1 cellular context compared by ENCODE assay signal in the genomic region with DNA sequence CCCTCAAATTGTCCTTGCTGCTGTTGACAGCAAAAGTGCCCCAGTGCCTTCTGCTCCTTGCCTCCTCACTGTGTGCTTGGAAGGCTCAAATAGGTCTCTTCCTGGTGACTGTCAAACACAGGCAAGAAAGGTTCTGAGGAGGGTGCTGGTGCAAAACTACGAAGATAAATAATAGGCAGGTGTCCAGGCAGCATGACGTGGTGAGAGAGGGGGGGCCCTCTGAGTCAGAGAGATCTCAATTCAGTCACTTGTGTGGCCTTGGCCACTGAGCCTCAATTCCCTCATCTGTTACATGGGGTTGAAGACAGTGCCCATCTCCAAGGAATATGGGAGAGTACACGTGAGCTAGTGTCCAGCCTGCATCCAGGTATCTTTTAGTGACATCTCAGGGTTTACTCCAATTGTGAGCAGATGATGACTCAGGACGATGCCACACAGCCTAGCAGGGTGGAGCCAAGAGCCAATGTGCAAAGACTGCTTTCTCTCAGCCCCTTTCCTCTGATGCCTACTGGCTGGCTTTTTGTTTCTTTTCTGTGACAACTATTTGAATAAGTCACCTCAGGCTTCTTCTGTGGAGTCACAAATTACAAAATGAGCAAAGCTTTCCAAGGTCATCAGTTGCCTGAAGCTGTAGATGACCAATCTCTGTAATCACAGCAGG.
TF ChIP-seq lines count a peak whose summit lies in the region.

No MANE protein-coding gene starts in this region.

TF ChIP-seq in WTC11, 78 proteins besides CTCF, POLR2A, EP300 and RAD21 (continued from another document):
- TF ChIP-seq JAZF1 (CRISPR knock-in tag; IDR thresholded peaks at IDR 0.05) (no peak), ETV6 (CRISPR knock-in tag; IDR thresholded peaks at IDR 0.05) (no peak), GTF2I (CRISPR knock-in tag; conservative IDR thresholded peaks at IDR 0.05) (no peak), RORB (CRISPR knock-in tag; IDR thresholded peaks at IDR 0.05) (no peak), KAT7 (CRISPR knock-in tag; IDR thresholded peaks at IDR 0.05; ENCODE audit: borderline replicate concordance) (no peak), NR1H2 (CRISPR knock-in tag; IDR thresholded peaks at IDR 0.05) (no peak), NFYB (CRISPR knock-in tag; conservative IDR thresholded peaks at IDR 0.05; ENCODE audit: low read depth) (no peak), ZNF219 (CRISPR knock-in tag; IDR thresholded peaks at IDR 0.05; ENCODE audit: borderline replicate concordance) (no peak)
- TF ChIP-seq, protein P1, sequence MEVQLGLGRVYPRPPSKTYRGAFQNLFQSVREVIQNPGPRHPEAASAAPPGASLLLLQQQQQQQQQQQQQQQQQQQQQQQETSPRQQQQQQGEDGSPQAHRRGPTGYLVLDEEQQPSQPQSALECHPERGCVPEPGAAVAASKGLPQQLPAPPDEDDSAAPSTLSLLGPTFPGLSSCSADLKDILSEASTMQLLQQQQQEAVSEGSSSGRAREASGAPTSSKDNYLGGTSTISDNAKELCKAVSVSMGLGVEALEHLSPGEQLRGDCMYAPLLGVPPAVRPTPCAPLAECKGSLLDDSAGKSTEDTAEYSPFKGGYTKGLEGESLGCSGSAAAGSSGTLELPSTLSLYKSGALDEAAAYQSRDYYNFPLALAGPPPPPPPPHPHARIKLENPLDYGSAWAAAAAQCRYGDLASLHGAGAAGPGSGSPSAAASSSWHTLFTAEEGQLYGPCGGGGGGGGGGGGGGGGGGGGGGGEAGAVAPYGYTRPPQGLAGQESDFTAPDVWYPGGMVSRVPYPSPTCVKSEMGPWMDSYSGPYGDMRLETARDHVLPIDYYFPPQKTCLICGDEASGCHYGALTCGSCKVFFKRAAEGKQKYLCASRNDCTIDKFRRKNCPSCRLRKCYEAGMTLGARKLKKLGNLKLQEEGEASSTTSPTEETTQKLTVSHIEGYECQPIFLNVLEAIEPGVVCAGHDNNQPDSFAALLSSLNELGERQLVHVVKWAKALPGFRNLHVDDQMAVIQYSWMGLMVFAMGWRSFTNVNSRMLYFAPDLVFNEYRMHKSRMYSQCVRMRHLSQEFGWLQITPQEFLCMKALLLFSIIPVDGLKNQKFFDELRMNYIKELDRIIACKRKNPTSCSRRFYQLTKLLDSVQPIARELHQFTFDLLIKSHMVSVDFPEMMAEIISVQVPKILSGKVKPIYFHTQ (CRISPR knock-in tag; IDR thresholded peaks at IDR 0.05), result no peak
- TF ChIP-seq, protein P2, sequence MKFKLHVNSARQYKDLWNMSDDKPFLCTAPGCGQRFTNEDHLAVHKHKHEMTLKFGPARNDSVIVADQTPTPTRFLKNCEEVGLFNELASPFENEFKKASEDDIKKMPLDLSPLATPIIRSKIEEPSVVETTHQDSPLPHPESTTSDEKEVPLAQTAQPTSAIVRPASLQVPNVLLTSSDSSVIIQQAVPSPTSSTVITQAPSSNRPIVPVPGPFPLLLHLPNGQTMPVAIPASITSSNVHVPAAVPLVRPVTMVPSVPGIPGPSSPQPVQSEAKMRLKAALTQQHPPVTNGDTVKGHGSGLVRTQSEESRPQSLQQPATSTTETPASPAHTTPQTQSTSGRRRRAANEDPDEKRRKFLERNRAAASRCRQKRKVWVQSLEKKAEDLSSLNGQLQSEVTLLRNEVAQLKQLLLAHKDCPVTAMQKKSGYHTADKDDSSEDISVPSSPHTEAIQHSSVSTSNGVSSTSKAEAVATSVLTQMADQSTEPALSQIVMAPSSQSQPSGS (CRISPR knock-in tag; IDR thresholded peaks at IDR 0.05; ENCODE audit: borderline replicate concordance, low read depth), result no peak
- TF ChIP-seq, protein P3, sequence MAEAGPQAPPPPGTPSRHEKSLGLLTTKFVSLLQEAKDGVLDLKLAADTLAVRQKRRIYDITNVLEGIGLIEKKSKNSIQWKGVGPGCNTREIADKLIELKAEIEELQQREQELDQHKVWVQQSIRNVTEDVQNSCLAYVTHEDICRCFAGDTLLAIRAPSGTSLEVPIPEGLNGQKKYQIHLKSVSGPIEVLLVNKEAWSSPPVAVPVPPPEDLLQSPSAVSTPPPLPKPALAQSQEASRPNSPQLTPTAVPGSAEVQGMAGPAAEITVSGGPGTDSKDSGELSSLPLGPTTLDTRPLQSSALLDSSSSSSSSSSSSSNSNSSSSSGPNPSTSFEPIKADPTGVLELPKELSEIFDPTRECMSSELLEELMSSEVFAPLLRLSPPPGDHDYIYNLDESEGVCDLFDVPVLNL (CRISPR knock-in tag; IDR thresholded peaks at IDR 0.05; ENCODE audit: borderline replicate concordance, low read depth), result no peak
- TF ChIP-seq, protein P4, sequence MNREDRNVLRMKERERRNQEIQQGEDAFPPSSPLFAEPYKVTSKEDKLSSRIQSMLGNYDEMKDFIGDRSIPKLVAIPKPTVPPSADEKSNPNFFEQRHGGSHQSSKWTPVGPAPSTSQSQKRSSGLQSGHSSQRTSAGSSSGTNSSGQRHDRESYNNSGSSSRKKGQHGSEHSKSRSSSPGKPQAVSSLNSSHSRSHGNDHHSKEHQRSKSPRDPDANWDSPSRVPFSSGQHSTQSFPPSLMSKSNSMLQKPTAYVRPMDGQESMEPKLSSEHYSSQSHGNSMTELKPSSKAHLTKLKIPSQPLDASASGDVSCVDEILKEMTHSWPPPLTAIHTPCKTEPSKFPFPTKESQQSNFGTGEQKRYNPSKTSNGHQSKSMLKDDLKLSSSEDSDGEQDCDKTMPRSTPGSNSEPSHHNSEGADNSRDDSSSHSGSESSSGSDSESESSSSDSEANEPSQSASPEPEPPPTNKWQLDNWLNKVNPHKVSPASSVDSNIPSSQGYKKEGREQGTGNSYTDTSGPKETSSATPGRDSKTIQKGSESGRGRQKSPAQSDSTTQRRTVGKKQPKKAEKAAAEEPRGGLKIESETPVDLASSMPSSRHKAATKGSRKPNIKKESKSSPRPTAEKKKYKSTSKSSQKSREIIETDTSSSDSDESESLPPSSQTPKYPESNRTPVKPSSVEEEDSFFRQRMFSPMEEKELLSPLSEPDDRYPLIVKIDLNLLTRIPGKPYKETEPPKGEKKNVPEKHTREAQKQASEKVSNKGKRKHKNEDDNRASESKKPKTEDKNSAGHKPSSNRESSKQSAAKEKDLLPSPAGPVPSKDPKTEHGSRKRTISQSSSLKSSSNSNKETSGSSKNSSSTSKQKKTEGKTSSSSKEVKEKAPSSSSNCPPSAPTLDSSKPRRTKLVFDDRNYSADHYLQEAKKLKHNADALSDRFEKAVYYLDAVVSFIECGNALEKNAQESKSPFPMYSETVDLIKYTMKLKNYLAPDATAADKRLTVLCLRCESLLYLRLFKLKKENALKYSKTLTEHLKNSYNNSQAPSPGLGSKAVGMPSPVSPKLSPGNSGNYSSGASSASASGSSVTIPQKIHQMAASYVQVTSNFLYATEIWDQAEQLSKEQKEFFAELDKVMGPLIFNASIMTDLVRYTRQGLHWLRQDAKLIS (CRISPR knock-in tag; IDR thresholded peaks at IDR 0.05; ENCODE audit: borderline replicate concordance), result no peak
